ENCODE assay signal across 8 cellular contexts in the genomic region with DNA sequence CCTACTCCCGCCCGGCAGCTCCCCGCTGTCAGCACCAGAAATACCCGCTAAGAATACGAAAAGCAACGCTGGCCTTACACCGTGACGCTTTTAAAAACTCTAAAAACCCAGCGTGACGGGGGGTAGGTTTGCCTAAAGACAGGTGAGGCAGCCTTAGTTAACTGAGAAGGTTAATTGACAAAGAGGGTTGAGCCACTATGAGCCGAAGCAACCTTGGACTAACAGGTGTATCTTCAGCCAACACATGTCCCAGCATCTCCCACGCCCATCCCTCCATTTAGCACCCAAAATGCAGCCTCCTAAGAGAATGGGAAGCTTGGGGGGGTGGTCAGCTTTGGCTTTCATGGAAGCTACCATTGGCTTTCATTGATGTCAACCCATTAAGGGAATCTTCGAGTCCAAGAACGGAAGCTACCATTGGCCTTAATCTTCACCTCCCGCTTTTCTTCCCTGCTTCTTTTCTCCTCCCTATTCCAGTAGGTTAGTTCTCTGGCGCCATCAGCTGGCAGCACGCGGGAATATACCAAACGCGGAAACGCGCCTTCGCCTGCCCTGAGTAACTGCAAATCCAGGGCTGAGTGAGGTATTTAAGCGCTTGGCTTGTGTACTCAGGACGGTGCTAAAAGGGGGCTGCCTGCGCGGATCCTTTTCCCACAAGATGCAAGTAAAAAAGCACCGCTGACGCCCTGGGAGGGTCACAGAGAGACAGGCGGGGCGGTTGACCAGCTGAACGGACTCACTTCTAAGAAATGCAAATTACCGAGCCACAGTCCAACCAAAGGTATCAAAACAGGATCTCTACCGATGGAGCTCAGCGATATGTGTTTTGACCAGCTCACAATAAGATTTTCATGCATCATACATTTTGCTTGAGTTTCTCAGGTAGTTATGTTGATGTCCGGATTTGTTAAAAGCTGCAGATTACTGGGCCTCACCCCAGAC. TPM values are rescaled to one million over a fixed set of nuclear protein-coding genes. Genes with fewer than 3 reads are reported as not detected.
DNase-seq lines count a peak whose midpoint lies in the region; ATAC-seq, FAIRE-seq and TF ChIP-seq lines count a peak whose summit lies in the region.

No MANE protein-coding gene starts in this region.

- H2AFZ ChIP-seq in Loucy (ENCODE audit: low read length), result no peak overlapping the region

- no peaks in the 10 kb centered on the region for H4K20me1 ChIP-seq in Loucy (ENCODE audit: insufficient read depth, low read length, poor library complexity, severe bottlenecking)

- no peaks in the 10 kb centered on the region for H3K9me2 ChIP-seq in Loucy (replicated peaks; ENCODE audit: low read depth, low read length)

- no peak overlapping the region for H3K27ac Mint-ChIP-seq in activated naive CD4-positive, alpha-beta T cell treated with anti-CD3 and anti-CD28 coated beads, Interleukin-2, amount 50 U/mL, for 72 hours

- no peaks in the 10 kb centered on the region for H3K36me3 Mint-ChIP-seq in activated naive CD4-positive, alpha-beta T cell treated with anti-CD3 and anti-CD28 coated beads, Interleukin-2, amount 50 U/mL, for 72 hours

- ATAC-seq in activated naive CD4-positive, alpha-beta T cell treated with anti-CD3 and anti-CD28 coated beads, Interleukin-2, amount 50 U/mL, for 72 hours, result peak; percentile 52 to 61
- no peak for ATAC-seq in HG03097 (IDR thresholded peaks at IDR 0.05; ENCODE audit: low FRiP score, unreplicated experiment)

- H3K9ac ChIP-seq in Loucy (ENCODE audit: low read depth, low read length, poor library complexity, severe bottlenecking), result no peak overlapping the region

- no peak overlapping the region for H3K4me2 ChIP-seq in Loucy (ENCODE audit: low read depth, low read length, poor library complexity, severe bottlenecking)

- no peaks in the 10 kb centered on the region for H3F3A ChIP-seq in Loucy (ENCODE audit: low read depth)

- no peak for FAIRE-seq in D721Med (lab: Jason Lieb, UNC)

- peaks cover 17% of the 10 kb centered on the region for H3K4me1 ChIP-seq in Loucy (ENCODE audit: insufficient read depth, low read length, poor library complexity, severe bottlenecking)
- no peaks in the 10 kb centered on the region for H3K4me1 ChIP-seq in right atrium auricular region

- no peak for DNase-seq in D721Med (ENCODE audit: insufficient read length, low spot score)
- DNase-seq in GM20000 (ENCODE audit: low spot score), result peak; percentile 59
- DNase-seq in activated naive CD4-positive, alpha-beta T cell treated with anti-CD3 and anti-CD28 coated beads, Interleukin-2, amount 50 U/mL, for 72 hours (ENCODE audit: low spot score in 2 of 2), result peak in 1 of 2 donors; percentile 69
- DNase-seq in right atrium auricular region (ENCODE audit: low spot score), result peak; percentile 71
- DNase-seq in putamen (ENCODE audit: low spot score), result peak; percentile 78
- DNase-seq in cortex of kidney (lab: John Stamatoyannopoulos, UW), result no peak

- H3K9me3 Mint-ChIP-seq in activated naive CD4-positive, alpha-beta T cell treated with anti-CD3 and anti-CD28 coated beads, Interleukin-2, amount 50 U/mL, for 72 hours, result no peaks in the 10 kb centered on the region

- H3K27ac ChIP-seq in right atrium auricular region, result no peak overlapping the region

- H3K9me3 ChIP-seq in Loucy (ENCODE audit: insufficient read depth, low read depth, low read length), result no peaks in the 10 kb centered on the region
- no peaks in the 10 kb centered on the region for H3K9me3 ChIP-seq in right atrium auricular region

- H3K79me2 ChIP-seq in Loucy (ENCODE audit: insufficient read depth, low read length), result no peaks in the 10 kb centered on the region

- TF ChIP-seq CTCF in D721Med (IDR thresholded peaks at IDR 0.05; ENCODE audit: insufficient read depth, missing control alignments) (peak; percentile 59), GM20000 (IDR thresholded peaks at IDR 0.05; ENCODE audit: extremely low read depth, missing control alignments) (peak; percentile 51), Loucy (conservative IDR thresholded peaks at IDR 0.05; ENCODE audit: low read length) (peak; percentile 67), right atrium auricular region (IDR thresholded peaks at IDR 0.05) (peak; percentile 18 to 56)

- H3K4me3 ChIP-seq in Loucy (ENCODE audit: low read length, poor library complexity, severe bottlenecking) (no peak overlapping the region), right atrium auricular region (no peak overlapping the region)

- H3K27me3 ChIP-seq in Loucy (ENCODE audit: insufficient read depth, low read length, poor library complexity, severe bottlenecking) (no peaks in the 10 kb centered on the region), right atrium auricular region (peaks cover 0 to 4% of the 10 kb centered on the region in 2 donors)

- no peaks in the 10 kb centered on the region for H3K36me3 ChIP-seq in Loucy (ENCODE audit: insufficient read depth, low read length)
- no peaks in the 10 kb centered on the region for H3K36me3 ChIP-seq in right atrium auricular region

RNA-seq across cellular contexts. Expression of a gene that starts 38.5 kb away (rescaled TPM):
- total RNA-seq in activated naive CD4-positive, alpha-beta T cell treated with anti-CD3 and anti-CD28 coated beads, Interleukin-2, amount 50 U/mL, for 72 hours, result not detected
- not detected for total RNA-seq in right atrium auricular region

RNA-seq across cellular contexts. Expression of a gene that starts 56.2 kb away (rescaled TPM):
- not detected for total RNA-seq in activated naive CD4-positive, alpha-beta T cell treated with anti-CD3 and anti-CD28 coated beads, Interleukin-2, amount 50 U/mL, for 72 hours
- under 1 TPM in 1 of 2 donors, not detected in 1; 0.24 TPM for total RNA-seq in right atrium auricular region

Comparison
In these comparisons a context has a peak if more than half of its experiments do, and no peak if none do; other contexts are left out.
1. DNase-seq: peak in GM20000 (single experiment), right atrium auricular region (single experiment) and putamen (single experiment); none in D721Med (single experiment) and cortex of kidney (single experiment).
2. Peak in every context shown above with its lines, with median percentiles within 50 percentile points of each other: CTCF ChIP-seq.